In the genomic region with DNA sequence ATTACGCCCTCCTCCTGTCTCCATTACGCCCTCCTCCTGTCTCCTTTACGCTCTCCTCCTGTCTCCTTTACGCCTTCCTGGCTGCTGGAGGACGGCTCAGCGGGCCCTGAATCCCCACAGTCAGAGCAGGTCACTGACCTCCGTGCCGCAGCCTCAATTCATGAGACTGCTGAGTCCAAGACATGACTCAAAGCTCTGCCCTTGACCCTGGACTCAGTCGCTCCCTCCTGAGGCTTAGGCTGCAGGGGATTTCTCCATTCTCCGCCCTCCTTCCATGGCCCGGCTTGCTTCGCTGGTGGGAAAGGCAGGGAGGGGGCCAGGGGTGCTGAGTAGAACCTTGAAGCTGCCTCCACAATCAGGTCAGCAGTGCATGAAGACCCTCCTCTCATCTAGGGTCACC, we compare ENCODE assay signal across 23 cellular contexts. TPM values are rescaled to one million over a fixed set of nuclear protein-coding genes. Genes with fewer than 3 reads are reported as not detected.
"Had no signal": no experiment of that assay in that cellular context is flagged by ENCODE, and none has a peak within 500 bp of the region (broad histone marks: within the 10 kb centered on the region; RNA-seq: fewer than 3 reads in every experiment).

No MANE protein-coding gene starts in this region.

- H3K27ac Mint-ChIP-seq: naive thymus-derived CD4-positive, alpha-beta T cell; stimulated activated effector memory CD8-positive, alpha-beta T cell treated with anti-CD3 and anti-CD28 coated beads, Interleukin-12 subunit alpha, Interleukin-12 subunit beta, amount 100 ng/mL, for 72 hours; type B pancreatic cell had no signal

- H3K4me3 Mint-ChIP-seq: naive thymus-derived CD4-positive, alpha-beta T cell; stimulated activated effector memory CD8-positive, alpha-beta T cell treated with anti-CD3 and anti-CD28 coated beads, Interleukin-12 subunit alpha, Interleukin-12 subunit beta, amount 100 ng/mL, for 72 hours; type B pancreatic cell had no signal

- H3K36me3 Mint-ChIP-seq: type B pancreatic cell had no signal

- DNase-seq: cortex of kidney; effector CD8-positive, alpha-beta T cell; foreskin melanocyte; hypothalamus; mesendoderm; naive thymus-derived CD4-positive, alpha-beta T cell; stimulated activated CD4-positive, alpha-beta T cell treated with anti-CD3 and anti-CD28 coated beads, Interleukin-4, amount 100 ng/mL, for 1 hour; stimulated activated CD8-positive, alpha-beta memory T cell treated with anti-CD3 and anti-CD28 coated beads, Interleukin-4, amount 100 ng/mL, for 48 hours; stimulated activated naive CD8-positive, alpha-beta T cell treated with anti-CD3 and anti-CD28 coated beads, Interleukin-15, Interleukin-2, amounts not matched to agents 100 U/mL and 50 U/mL, for 24 hours; thyroid gland had no signal

- ATAC-seq: heart left ventricle; naive thymus-derived CD4-positive, alpha-beta T cell; pancreas; right lobe of liver; stimulated activated effector memory CD8-positive, alpha-beta T cell treated with anti-CD3 and anti-CD28 coated beads, Interleukin-12 subunit alpha, Interleukin-12 subunit beta, amount 100 ng/mL, for 72 hours; stimulated activated naive CD8-positive, alpha-beta T cell treated with anti-CD3 and anti-CD28 coated beads, Interleukin-15, Interleukin-2, amounts not matched to agents 100 U/mL and 50 U/mL, for 24 hours had no signal

- H3K27ac ChIP-seq: heart left ventricle, pancreas, prostate gland, right lobe of liver, suprapubic skin, thyroid gland had no signal

- H3K27me3 ChIP-seq: dorsolateral prefrontal cortex, heart left ventricle, pancreas, right lobe of liver, thyroid gland had no signal

- H3K4me3 ChIP-seq: dorsolateral prefrontal cortex, heart left ventricle, pancreas, prostate gland, right lobe of liver, suprapubic skin, thyroid gland had no signal

- H3K27me3 Mint-ChIP-seq: naive thymus-derived CD4-positive, alpha-beta T cell had no signal

- H3K4me1 ChIP-seq: heart left ventricle, pancreas, prostate gland, right lobe of liver, thyroid gland had no signal

- H3K9me3 ChIP-seq: pancreas, prostate gland, right lobe of liver, suprapubic skin, thyroid gland had no signal

RNA-seq across cellular contexts. Expression of gene FOXL3, which starts 21.0 kb away (rescaled TPM):
- total RNA-seq: heart left ventricle; liver; lung microvascular endothelial cell; naive thymus-derived CD4-positive, alpha-beta T cell; pancreas; prostate gland; renal cortical epithelial cell; right lobe of liver; suprapubic skin; thyroid gland had no signal
- polyA plus RNA-seq: esophagus; heart left ventricle; liver; naive thymus-derived CD4-positive, alpha-beta T cell; neural cell; pancreas had no signal
